In the genomic region with DNA sequence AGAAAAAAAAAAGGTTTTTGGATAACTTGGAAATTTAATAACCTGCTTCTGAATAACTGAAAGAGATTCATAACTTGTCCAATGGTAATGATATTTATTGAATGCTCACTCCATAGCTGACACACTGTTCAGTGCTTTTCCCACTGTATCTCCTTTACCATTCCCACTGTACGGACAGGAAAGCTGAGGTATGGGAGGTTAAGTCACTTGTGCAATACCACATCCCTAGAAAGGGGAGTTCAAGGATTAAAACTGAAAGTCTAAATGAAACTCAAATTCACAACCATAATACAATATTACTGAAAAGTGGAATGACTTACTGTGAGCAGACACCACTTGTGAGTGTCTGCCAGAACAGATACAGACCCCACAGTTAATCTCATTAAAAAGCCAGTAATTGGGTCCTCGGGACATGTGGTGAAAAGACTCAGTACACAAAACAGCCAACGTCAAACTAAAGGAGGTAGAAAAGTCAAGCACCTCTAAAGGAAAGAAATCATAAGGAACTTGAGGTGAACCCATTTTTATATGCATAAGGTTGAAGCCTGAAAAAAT, we compare ENCODE assay signal across 24 cellular contexts.
"Had no signal": no experiment of that assay in that cellular context is flagged by ENCODE, and none has a peak within 500 bp of the region (broad histone marks: within the 10 kb centered on the region; RNA-seq: fewer than 3 reads in every experiment).

No MANE protein-coding gene starts in this region.

- H3K9me3 Mint-ChIP-seq: activated naive CD4-positive, alpha-beta T cell treated with anti-CD3 and anti-CD28 coated beads, Interleukin-2, amount 50 U/mL, for 24 hours; brain; central memory CD8-positive, alpha-beta T cell; T-helper 1 cell treated with Interleukin-12 subunit alpha and Interleukin-12 subunit beta and Interleukin-4 antibody, amounts not matched to agents 30 μg/mL and 1 μg/mL, for 36 hours; WTC11 had no signal

- H3K4me3 ChIP-seq: PC-9 had no signal

- H3K4me1 Mint-ChIP-seq: activated naive CD4-positive, alpha-beta T cell treated with anti-CD3 and anti-CD28 coated beads, Interleukin-2, amount 50 U/mL, for 24 hours; central memory CD8-positive, alpha-beta T cell had no signal

- H3K4me2 ChIP-seq: PC-9 had no signal

- H3K27ac Mint-ChIP-seq: activated CD8-positive, alpha-beta T cell treated with anti-CD3 and anti-CD28 coated beads, Interleukin-2, amount 10 ng/mL, durations not matched to agents 7 days and 5 days; activated naive CD4-positive, alpha-beta T cell treated with anti-CD3 and anti-CD28 coated beads, Interleukin-2, amount 50 U/mL, for 24 hours; brain; T-helper 1 cell treated with Interleukin-12 subunit alpha and Interleukin-12 subunit beta and Interleukin-4 antibody, amounts not matched to agents 30 μg/mL and 1 μg/mL, for 36 hours; WTC11 had no signal

- ATAC-seq: activated CD8-positive, alpha-beta T cell treated with anti-CD3 and anti-CD28 coated beads, Interleukin-2, amount 10 ng/mL, durations not matched to agents 7 days and 5 days; WTC11 had no signal

- H3K36me3 Mint-ChIP-seq: activated naive CD4-positive, alpha-beta T cell treated with anti-CD3 and anti-CD28 coated beads, Interleukin-2, amount 50 U/mL, for 24 hours; brain; WTC11 had no signal

- DNase-seq: activated CD4-positive, alpha-beta T cell treated with anti-CD3 and anti-CD28 coated beads for 48 hours; activated CD4-positive, alpha-beta T cell treated with anti-CD3 and anti-CD28 coated beads, Interleukin-2, amount 50 U/mL, for 4 hours; activated CD4-positive, CD25-positive, alpha-beta regulatory T cell treated with anti-CD3 and anti-CD28 coated beads, Interleukin-2, amount 50 U/mL, for 72 hours; activated CD8-positive, alpha-beta memory T cell treated with anti-CD3 and anti-CD28 coated beads, Interleukin-2, amount 50 U/mL, for 48 hours; activated CD8-positive, alpha-beta T cell treated with anti-CD3 and anti-CD28 coated beads, Interleukin-2, amount 10 ng/mL, durations not matched to agents 7 days and 5 days; activated T-cell treated with anti-CD3 and anti-CD28 coated beads, Interleukin-2, amount 50 U/mL, for 1 hour; aorta; Karpas-422; MM.1S; NCI-H1105 treated with DMSO at 0.1 percent for 48 hours; NCI-H1436 treated with DMSO at 0.1 percent for 48 hours; NCI-H187; NCI-H2081; NCI-H446; NCI-H526; NCI-H774; PC-9; SIG-M5; T-helper 9 cell had no signal

- H2AFZ ChIP-seq: PC-9 had no signal

- H3K27ac ChIP-seq: PC-9 had no signal

- H3K4me3 Mint-ChIP-seq: activated CD8-positive, alpha-beta T cell treated with anti-CD3 and anti-CD28 coated beads, Interleukin-2, amount 10 ng/mL, durations not matched to agents 7 days and 5 days; activated naive CD4-positive, alpha-beta T cell treated with anti-CD3 and anti-CD28 coated beads, Interleukin-2, amount 50 U/mL, for 24 hours; brain; central memory CD8-positive, alpha-beta T cell; T-helper 1 cell treated with Interleukin-12 subunit alpha and Interleukin-12 subunit beta and Interleukin-4 antibody, amounts not matched to agents 30 μg/mL and 1 μg/mL, for 36 hours; WTC11 had no signal
